Comparison of ENCODE assay signal across 14 cellular contexts in the genomic region with DNA sequence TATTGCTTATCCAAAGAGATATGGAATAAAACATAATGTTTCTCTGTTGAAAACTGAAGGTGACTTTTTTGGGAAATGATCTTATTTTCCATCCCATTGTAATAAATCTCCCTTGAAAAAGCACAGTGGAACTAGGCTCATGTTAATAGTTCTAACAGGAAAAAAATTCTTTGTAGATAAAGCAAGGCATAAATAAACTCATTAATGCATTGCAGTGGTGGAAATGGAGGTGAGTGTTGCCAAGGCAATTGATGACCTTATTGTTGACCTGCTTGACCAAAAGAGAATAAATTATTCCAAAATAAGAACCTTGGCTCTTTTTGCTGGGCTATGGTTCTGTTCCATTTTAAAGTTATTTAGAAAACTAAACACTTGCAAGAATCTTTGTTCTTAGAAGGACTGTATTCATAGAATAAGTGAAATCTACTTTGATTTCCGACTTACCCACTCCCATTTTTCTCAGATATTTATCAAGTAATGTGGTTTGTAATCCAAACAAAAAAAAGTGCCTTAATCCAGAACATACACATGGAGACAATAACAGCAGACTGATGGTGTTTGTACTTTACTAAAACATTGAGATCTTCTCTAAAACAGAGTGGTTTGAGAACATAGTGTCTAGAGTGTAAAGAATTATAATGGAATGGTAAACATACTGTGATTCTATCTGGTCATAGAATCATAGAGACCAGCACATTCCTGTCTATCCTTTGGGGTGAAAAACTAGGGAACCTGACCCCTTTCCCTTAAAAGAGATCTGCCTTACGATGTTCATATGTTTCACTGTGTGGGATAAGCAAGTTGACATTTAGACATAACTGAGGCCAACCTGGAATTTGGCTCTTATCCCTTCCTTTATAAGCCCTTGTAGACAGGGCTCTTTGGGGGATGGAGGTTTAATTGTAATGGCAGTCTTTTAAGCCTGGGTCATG. TPM values are rescaled to one million over a fixed set of nuclear protein-coding genes. Genes with fewer than 3 reads are reported as not detected.
DNase-seq lines count a peak whose midpoint lies in the region; ATAC-seq and TF ChIP-seq lines count a peak whose summit lies in the region.
"Had no signal": no experiment of that assay in that cellular context is flagged by ENCODE, and none has a peak within 500 bp of the region (broad histone marks: within the 10 kb centered on the region; RNA-seq: fewer than 3 reads in every experiment).

No MANE protein-coding gene starts in this region.

- peaks cover 18% of the 10 kb centered on the region for H3K36me3 ChIP-seq in PC-3 (ENCODE audit: low read depth, low read length)
- peaks cover 3 to 6% of the 10 kb centered on the region in 2 donors for H3K36me3 ChIP-seq in muscle layer of duodenum (ENCODE audit: control insufficient read depth in 1 of 2, insufficient read depth in 2 of 2, low read length in 2 of 2)
- no peaks in the 10 kb centered on the region for H3K36me3 ChIP-seq in urinary bladder (ENCODE audit: insufficient read depth)
- no peaks in the 10 kb centered on the region for H3K36me3 ChIP-seq in trophoblast cell (ENCODE audit: control insufficient read depth in 1 of 2, insufficient read depth in 2 of 2, low read length in 2 of 2)

- H4K8ac ChIP-seq in trophoblast cell (ENCODE audit: low read depth, low read length), result no peak overlapping the region

- BruUV-seq in PC-3 (replicated peaks; lab: Mats Ljungman, UMichigan), result no TSS peak

- ATAC-seq in PC-3, result no peak
- ATAC-seq: activated T-helper 17 cell treated with anti-CD3 and anti-CD28 coated beads, Interleukin-2, amount 50 U/mL, for 72 hours; T-cell had no signal

- H3K27me3 ChIP-seq in PC-3 (ENCODE audit: low read length), result no peaks in the 10 kb centered on the region
- H3K27me3 ChIP-seq in muscle layer of duodenum (ENCODE audit: low read depth, low read length), result no peaks in the 10 kb centered on the region
- H3K27me3 ChIP-seq in trophoblast cell (ENCODE audit: insufficient read depth, low read length), result no peaks in the 10 kb centered on the region
- H3K27me3 ChIP-seq: esophagus muscularis mucosa had no signal

- no peak overlapping the region for H3K23ac ChIP-seq in trophoblast cell (ENCODE audit: low read length)

- no peak for TF ChIP-seq CTCF in PC-3 (conservative IDR thresholded peaks at IDR 0.05; ENCODE audit: low read depth, low read length)

- peak overlapping the region; percentile 43; the same call in 1 of the 2 replicates for H3K9ac ChIP-seq in PC-3 (ENCODE audit: low read length)
- no peak overlapping the region for H3K9ac ChIP-seq in trophoblast cell (ENCODE audit: low read length)

- intact Hi-C loops in PC-3 (cut with micrococcal nuclease), result loop anchor here (5.0 kb wide), 1 partner anchor 141 kb away; no protein-coding TSS in a partner anchor

- peaks cover 45% of the 10 kb centered on the region for H3K4me1 ChIP-seq in PC-3 (ENCODE audit: insufficient read depth, low read length)
- peaks cover 10 to 17% of the 10 kb centered on the region in 2 donors for H3K4me1 ChIP-seq in muscle layer of duodenum (ENCODE audit: control insufficient read depth in 1 of 2, insufficient read depth in 2 of 2, low read length in 2 of 2)
- peaks cover 1% of the 10 kb centered on the region for H3K4me1 ChIP-seq in urinary bladder (ENCODE audit: insufficient read depth)
- H3K4me1 ChIP-seq in trophoblast cell (ENCODE audit: control insufficient read depth in 1 of 2, insufficient read depth in 2 of 2, low read length in 2 of 2), result no peaks in the 10 kb centered on the region

- no peak overlapping the region for H3K14ac ChIP-seq in trophoblast cell (ENCODE audit: low read length)

- H3K4me2 ChIP-seq in PC-3 (ENCODE audit: low read length) (peak overlapping the region; percentile 61), trophoblast cell (ENCODE audit: low read length) (no peak overlapping the region)

- DNase-seq in PC-3 (no peak), dermis blood vessel endothelial cell (peak; percentile 29), NCI-H748 (lab: John Stamatoyannopoulos, UW; ENCODE audit: unreplicated experiment) (no peak), trophoblast cell (no peak), NCI-H2107 treated with DMSO at 0.1 percent for 48 hours (lab: John Stamatoyannopoulos, UW; ENCODE audit: unreplicated experiment) (no peak)
- DNase-seq: activated CD8-positive, alpha-beta memory T cell treated with anti-CD3 and anti-CD28 coated beads for 24 hours; DND-41; NCI-H2029; T-cell; WERI-Rb-1 had no signal

- no peaks in the 10 kb centered on the region for H3K79me1 ChIP-seq in trophoblast cell (ENCODE audit: low read length)

- H3K4me3 ChIP-seq in PC-3 (ENCODE audit: low read length) (peak overlapping the region; percentile 10), muscle layer of duodenum (ENCODE audit: low read depth in 1 of 2, low read length in 2 of 2) (no peak overlapping the region), urinary bladder (ENCODE audit: low read depth, low read length) (no peak overlapping the region), trophoblast cell (ENCODE audit: low read depth, low read length) (no peak overlapping the region)
- H3K4me3 ChIP-seq: esophagus muscularis mucosa had no signal

- peak overlapping the region; percentile 81 for H3K27ac ChIP-seq in PC-3 (ENCODE audit: low read length)
- H3K27ac ChIP-seq in muscle layer of duodenum (ENCODE audit: low read length), result peak overlapping the region; percentile 30
- peak overlapping the region; percentile 38 for H3K27ac ChIP-seq in urinary bladder (ENCODE audit: low read depth)
- H3K27ac ChIP-seq in trophoblast cell (ENCODE audit: low read depth, low read length), result no peak overlapping the region
- H3K27ac ChIP-seq: WERI-Rb-1 had no signal

- H2AK5ac ChIP-seq in trophoblast cell (ENCODE audit: low read length), result no peak overlapping the region

- no peak overlapping the region for H3K18ac ChIP-seq in trophoblast cell (ENCODE audit: low read length)

- H3K9me3 ChIP-seq in PC-3 (ENCODE audit: low read length) (no peaks in the 10 kb centered on the region), muscle layer of duodenum (ENCODE audit: control insufficient read depth in 1 of 2, low read length in 2 of 2) (peaks cover 0 to 5% of the 10 kb centered on the region in 2 donors), trophoblast cell (ENCODE audit: insufficient read depth, low read depth, low read length) (no peaks in the 10 kb centered on the region)

- no peak overlapping the region for H2BK12ac ChIP-seq in trophoblast cell (ENCODE audit: low read length)

- POLR2A ChIA-PET in PC-3 (lab: Charles Lee; ENCODE audit: unreplicated experiment), result no interaction called here

- no peak overlapping the region for H3K4ac ChIP-seq in trophoblast cell (ENCODE audit: low read depth, low read length)

- WGBS in urinary bladder, result 42% methylated on average over 2 of the region's 2 CpGs
- WGBS in trophoblast cell (ENCODE audit: extremely low coverage, insufficient coverage, insufficient read length), result no CpG with 5 or more reads among the region's 2 CpGs

- CTCF ChIA-PET in PC-3 (lab: Charles Lee), result no interaction called here

- no peak overlapping the region for H4K12ac ChIP-seq in trophoblast cell (ENCODE audit: low read depth, low read length)

- H2BK5ac ChIP-seq in trophoblast cell (ENCODE audit: low read depth, low read length, poor library complexity), result no peak overlapping the region

- H3F3A ChIP-seq in PC-3 (ENCODE audit: low read length, unreplicated experiment), result peaks cover 16% of the 10 kb centered on the region

- H2AFZ ChIP-seq in PC-3 (ENCODE audit: low read length) (no peak overlapping the region), trophoblast cell (ENCODE audit: insufficient read depth, low read length, poor library complexity) (no peak overlapping the region)

- H3K79me2 ChIP-seq in PC-3 (ENCODE audit: low read length) (no peaks in the 10 kb centered on the region), trophoblast cell (ENCODE audit: control insufficient read depth, insufficient read depth, low read length, poor library complexity) (no peaks in the 10 kb centered on the region)

- no peaks in the 10 kb centered on the region for H3K9me2 ChIP-seq in PC-3 (replicated peaks; ENCODE audit: low read length)

- H2BK120ac ChIP-seq in trophoblast cell (ENCODE audit: insufficient read depth, low read length, poor library complexity), result no peak overlapping the region

- no peaks in the 10 kb centered on the region for H4K20me1 ChIP-seq in PC-3 (ENCODE audit: low read length)

- H4K91ac ChIP-seq in trophoblast cell (ENCODE audit: low read depth, low read length), result no peak overlapping the region

RNA-seq across cellular contexts. Expression of a gene that starts 55.4 kb away (rescaled TPM):
- total RNA-seq in PC-3 (2014; rRNA removed) (17.9 and 23.5 TPM in 2 replicates), dermis blood vessel endothelial cell (17.1 and 18.0 TPM in 2 replicates), urinary bladder (43.1 TPM)
- 14.9 TPM for polyA plus RNA-seq in urinary bladder
- 10.4 and 10.5 TPM in 2 replicates for polyA plus RNA-seq in trophoblast cell (2013)
